Comparison of ENCODE assay signal across 1 cellular context in the genomic region with DNA sequence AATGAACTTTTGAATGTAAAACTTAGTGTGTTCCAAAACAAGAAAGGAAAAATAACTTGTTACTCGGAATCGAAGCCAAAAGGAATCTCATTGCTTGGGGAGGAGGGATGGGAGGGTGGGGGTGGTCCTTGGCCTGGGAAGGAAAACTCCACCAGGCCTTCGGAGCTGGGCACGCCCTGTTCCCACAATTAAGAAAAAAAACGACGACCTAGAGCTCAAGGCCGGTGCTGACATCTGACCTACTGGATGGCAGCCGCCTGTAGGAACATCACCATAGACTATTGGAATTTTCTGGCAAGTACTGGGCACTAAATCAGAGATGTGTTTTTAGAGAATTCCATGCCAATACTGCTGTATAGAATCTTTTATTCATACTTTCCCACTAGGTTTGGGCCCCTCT.
TF ChIP-seq lines count a peak whose summit lies in the region.

No MANE protein-coding gene starts in this region.

TF ChIP-seq in H1, 55 proteins besides CTCF, POLR2A, EP300 and RAD21:
- no peak for TF ChIP-seq TEAD4 (IDR thresholded peaks at IDR 0.05; ENCODE audit: low read depth, low read length)
- TF ChIP-seq KDM4A (IDR thresholded peaks at IDR 0.05; ENCODE audit: low read depth, low read length, severe bottlenecking): no peak
- no peak for TF ChIP-seq TAF7 (optimal IDR thresholded peaks at IDR 0.05; ENCODE audit: borderline replicate concordance, low read depth, low read length)
- no peak for TF ChIP-seq MAFK (IDR thresholded peaks at IDR 0.05; ENCODE audit: low read depth, low read length)
- TF ChIP-seq SP2 (IDR thresholded peaks at IDR 0.05; ENCODE audit: low read length): no peak
- TF ChIP-seq TCF12 (IDR thresholded peaks at IDR 0.05; ENCODE audit: low read depth, low read length): no peak
- TF ChIP-seq BACH1 (IDR thresholded peaks at IDR 0.05; ENCODE audit: low read length): no peak
